15 cellular contexts compared by ENCODE assay signal in genomic region chr22:25027052-25027525, GRCh38.
DNase-seq lines count a peak whose midpoint lies in the region; ATAC-seq and TF ChIP-seq lines count a peak whose summit lies in the region.
"Had no signal": no experiment of that assay in that cellular context is flagged by ENCODE, and none has a peak within 500 bp of the region (broad histone marks: within the 10 kb centered on the region; RNA-seq: fewer than 3 reads in every experiment).

No MANE protein-coding gene starts in this region.

- peak overlapping the region; percentile 89 for H3K27ac ChIP-seq in RWPE2 (ENCODE audit: poor library complexity, severe bottlenecking)
- H3K27ac ChIP-seq in esophagus muscularis mucosa (replicated peaks in 1 of 4) = peak overlapping the region in 3 of 4 donors; percentile 7 to 58 (median 53)
- H3K27ac ChIP-seq in subcutaneous abdominal adipose tissue (ENCODE audit: low read depth, low read length) = peak overlapping the region; percentile 51
- H3K27ac ChIP-seq: SK-N-MC had no signal

- H3K27ac Mint-ChIP-seq in activated CD8-positive, alpha-beta T cell treated with anti-CD3 and anti-CD28 coated beads, Interleukin-2, amount 10 ng/mL, durations not matched to agents 7 days and 5 days = peak overlapping the region; percentile 7
- H3K27ac Mint-ChIP-seq in activated CD8-positive, alpha-beta T cell treated with anti-CD3 and anti-CD28 coated beads for 36 hours = no peak overlapping the region
- H3K27ac Mint-ChIP-seq: memory B cell had no signal

- intact Hi-C loops in activated CD8-positive, alpha-beta T cell treated with anti-CD3 and anti-CD28 coated beads for 36 hours (cut with micrococcal nuclease) = no loop called here
- intact Hi-C loops in esophagus muscularis mucosa (cut with DNase I) = no loop called here

- ATAC-seq in activated CD8-positive, alpha-beta T cell treated with anti-CD3 and anti-CD28 coated beads, Interleukin-2, amount 10 ng/mL, durations not matched to agents 7 days and 5 days = no peak
- no peak for ATAC-seq in activated CD8-positive, alpha-beta T cell treated with anti-CD3 and anti-CD28 coated beads for 36 hours
- ATAC-seq in RWPE2 (ENCODE audit: low read depth) = no peak
- no peak for ATAC-seq in GM19455 (IDR thresholded peaks at IDR 0.05; ENCODE audit: unreplicated experiment)
- no peak for ATAC-seq in HG02970 (IDR thresholded peaks at IDR 0.05; ENCODE audit: low FRiP score, unreplicated experiment)
- ATAC-seq: activated CD4-positive, CD25-positive, alpha-beta regulatory T cell treated with anti-CD3 and anti-CD28 coated beads, Interleukin-2, amount 50 U/mL, for 24 hours had no signal

- H3K9ac ChIP-seq in subcutaneous abdominal adipose tissue (ENCODE audit: low read length in 5 of 5) = peak overlapping the region in 1 of 5 donors; percentile 30

- H3K27me3 Mint-ChIP-seq in activated CD8-positive, alpha-beta T cell treated with anti-CD3 and anti-CD28 coated beads, Interleukin-2, amount 10 ng/mL, durations not matched to agents 7 days and 5 days (ENCODE audit: low read depth) = peaks cover 4% of the 10 kb centered on the region
- H3K27me3 Mint-ChIP-seq in activated CD8-positive, alpha-beta T cell treated with anti-CD3 and anti-CD28 coated beads for 36 hours = no peaks in the 10 kb centered on the region

- TF ChIP-seq CTCF in activated CD8-positive, alpha-beta T cell treated with anti-CD3 and anti-CD28 coated beads for 36 hours (IDR thresholded peaks at IDR 0.05) = no peak
- TF ChIP-seq CTCF in RWPE2 (IDR thresholded peaks at IDR 0.05; ENCODE audit: poor library complexity, severe bottlenecking) = no peak
- no peak for TF ChIP-seq CTCF in esophagus muscularis mucosa (IDR thresholded peaks at IDR 0.05)

- CTCF ChIA-PET in activated CD8-positive, alpha-beta T cell treated with anti-CD3 and anti-CD28 coated beads, Interleukin-2, amount 10 ng/mL, durations not matched to agents 7 days and 5 days (lab: Charles Lee) = interaction anchor here (0.7 to 2.2 kb wide), 2 partner anchors 13 to 20 kb away, joined by 3 to 5 read pairs; no protein-coding TSS in a partner anchor
- CTCF ChIA-PET in activated CD8-positive, alpha-beta T cell treated with anti-CD3 and anti-CD28 coated beads for 36 hours (lab: Charles Lee) = interaction anchor here (2.5 kb wide), 1 partner anchor 21 kb away, joined by 9 read pairs; no protein-coding TSS in a partner anchor

- H3K9me3 ChIP-seq in RWPE2 (ENCODE audit: severe bottlenecking) (no peaks in the 10 kb centered on the region), esophagus muscularis mucosa (no peaks in the 10 kb centered on the region), subcutaneous abdominal adipose tissue (ENCODE audit: control insufficient read depth in 5 of 5, low read length in 5 of 5) (no peaks in the 10 kb centered on the region)

- no peaks in the 10 kb centered on the region for H3K27me3 ChIP-seq in RWPE2 (ENCODE audit: insufficient read depth, poor library complexity, severe bottlenecking)
- H3K27me3 ChIP-seq in esophagus muscularis mucosa = no peaks in the 10 kb centered on the region
- no peaks in the 10 kb centered on the region for H3K27me3 ChIP-seq in subcutaneous abdominal adipose tissue (ENCODE audit: control insufficient read depth in 5 of 5, insufficient read depth in 4 of 5, low read length in 5 of 5)
- H3K27me3 ChIP-seq: brain microvascular endothelial cell had no signal

- H3K9me3 Mint-ChIP-seq in activated CD8-positive, alpha-beta T cell treated with anti-CD3 and anti-CD28 coated beads, Interleukin-2, amount 10 ng/mL, durations not matched to agents 7 days and 5 days (ENCODE audit: insufficient read depth) = no peaks in the 10 kb centered on the region
- no peaks in the 10 kb centered on the region for H3K9me3 Mint-ChIP-seq in activated CD8-positive, alpha-beta T cell treated with anti-CD3 and anti-CD28 coated beads for 36 hours
- H3K9me3 Mint-ChIP-seq: memory B cell had no signal

- no peak overlapping the region for H3K4me3 Mint-ChIP-seq in activated CD8-positive, alpha-beta T cell treated with anti-CD3 and anti-CD28 coated beads, Interleukin-2, amount 10 ng/mL, durations not matched to agents 7 days and 5 days
- H3K4me3 Mint-ChIP-seq in activated CD8-positive, alpha-beta T cell treated with anti-CD3 and anti-CD28 coated beads for 36 hours = no peak overlapping the region
- H3K4me3 Mint-ChIP-seq: memory B cell had no signal

- H3K4me1 ChIP-seq in RWPE2 (ENCODE audit: insufficient read depth, poor library complexity, severe bottlenecking) = peaks cover 24% of the 10 kb centered on the region
- peaks cover 16 to 30% (median 23%) of the 10 kb centered on the region in 4 donors for H3K4me1 ChIP-seq in esophagus muscularis mucosa
- peaks cover 0 to 32% (median 14%) of the 10 kb centered on the region in 5 donors for H3K4me1 ChIP-seq in subcutaneous abdominal adipose tissue (ENCODE audit: control insufficient read depth in 5 of 5, insufficient read depth in 5 of 5, low read length in 5 of 5)

- TF ChIP-seq POLR2A in esophagus muscularis mucosa (IDR thresholded peaks at IDR 0.05; ENCODE audit: low read depth) = no peak

- H3K36me3 ChIP-seq in RWPE2 (ENCODE audit: low read depth) = peaks cover 31% of the 10 kb centered on the region
- peaks cover 0 to 11% (median 5%) of the 10 kb centered on the region in 4 donors for H3K36me3 ChIP-seq in esophagus muscularis mucosa
- H3K36me3 ChIP-seq in subcutaneous abdominal adipose tissue (ENCODE audit: control insufficient read depth in 5 of 5, insufficient read depth in 5 of 5, low read length in 5 of 5) = peaks cover 0 to 3% (median 0%) of the 10 kb centered on the region in 5 donors
- H3K36me3 ChIP-seq: brain microvascular endothelial cell had no signal

- no peak overlapping the region for H3K4me3 ChIP-seq in RWPE2 (ENCODE audit: severe bottlenecking)
- no peak overlapping the region for H3K4me3 ChIP-seq in esophagus muscularis mucosa
- H3K4me3 ChIP-seq in subcutaneous abdominal adipose tissue (ENCODE audit: low read depth in 1 of 5, low read length in 5 of 5) = no peak overlapping the region
- H3K4me3 ChIP-seq: SK-N-MC had no signal

- TF ChIP-seq EP300 in esophagus muscularis mucosa (IDR thresholded peaks at IDR 0.05) = no peak

- DNase-seq in activated CD8-positive, alpha-beta T cell treated with anti-CD3 and anti-CD28 coated beads, Interleukin-2, amount 10 ng/mL, durations not matched to agents 7 days and 5 days = no peak
- DNase-seq in activated CD8-positive, alpha-beta T cell treated with anti-CD3 and anti-CD28 coated beads for 36 hours = no peak
- DNase-seq in RWPE2 (ENCODE audit: low spot score) (no peak), esophagus muscularis mucosa (ENCODE audit: extremely low spot score) (no peak), NCI-H1694 treated with DMSO at 0.1 percent for 48 hours (lab: John Stamatoyannopoulos, UW) (no peak)
- DNase-seq: brain microvascular endothelial cell, hippocampal formation, NCI-H1417 treated with DMSO at 0.1 percent for 48 hours, NCI-H524 had no signal

- WGBS in esophagus muscularis mucosa = 94% methylated on average over 4 of the region's 4 CpGs

- POLR2A ChIA-PET in activated CD8-positive, alpha-beta T cell treated with anti-CD3 and anti-CD28 coated beads, Interleukin-2, amount 10 ng/mL, durations not matched to agents 7 days and 5 days (lab: Charles Lee) = interaction anchor here (0.6 kb wide), 1 partner anchor 146 kb away, joined by 3 read pairs; no protein-coding TSS in a partner anchor
- POLR2A ChIA-PET in activated CD8-positive, alpha-beta T cell treated with anti-CD3 and anti-CD28 coated beads for 36 hours (lab: Charles Lee) = no interaction called here

- H3K4me1 Mint-ChIP-seq in activated CD8-positive, alpha-beta T cell treated with anti-CD3 and anti-CD28 coated beads, Interleukin-2, amount 10 ng/mL, durations not matched to agents 7 days and 5 days (ENCODE audit: low read depth) = peaks cover 20% of the 10 kb centered on the region
- peaks cover 6% of the 10 kb centered on the region for H3K4me1 Mint-ChIP-seq in activated CD8-positive, alpha-beta T cell treated with anti-CD3 and anti-CD28 coated beads for 36 hours (ENCODE audit: low read depth)
- H3K4me1 Mint-ChIP-seq: memory B cell had no signal

- H3K36me3 Mint-ChIP-seq in activated CD8-positive, alpha-beta T cell treated with anti-CD3 and anti-CD28 coated beads, Interleukin-2, amount 10 ng/mL, durations not matched to agents 7 days and 5 days (ENCODE audit: low read depth) = no peaks in the 10 kb centered on the region
- no peaks in the 10 kb centered on the region for H3K36me3 Mint-ChIP-seq in activated CD8-positive, alpha-beta T cell treated with anti-CD3 and anti-CD28 coated beads for 36 hours (ENCODE audit: low read depth)
- H3K36me3 Mint-ChIP-seq: memory B cell had no signal
